ENCODE assay signal across 14 cellular contexts in the genomic region with DNA sequence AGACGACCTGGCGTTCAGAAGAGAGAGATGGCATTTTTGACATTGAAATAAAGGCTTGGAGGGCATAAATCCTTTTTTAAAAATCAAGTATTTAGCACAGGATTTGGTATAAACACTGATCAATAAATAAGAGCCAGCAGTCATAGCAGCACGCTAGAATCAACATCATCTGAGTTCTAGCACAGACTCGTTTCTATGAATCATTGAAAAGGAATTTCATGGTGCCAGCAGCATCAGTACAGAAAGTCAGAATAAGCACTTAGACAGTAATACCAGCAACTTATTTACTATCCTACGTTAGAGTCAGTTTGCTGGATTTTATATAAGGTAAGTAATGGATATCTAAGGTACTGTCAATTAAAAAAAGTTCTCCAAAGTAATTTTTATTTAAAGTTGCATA.
DNase-seq lines count a peak whose midpoint lies in the region; ATAC-seq and TF ChIP-seq lines count a peak whose summit lies in the region.
"Had no signal": no experiment of that assay in that cellular context is flagged by ENCODE, and none has a peak within 500 bp of the region (broad histone marks: within the 10 kb centered on the region; RNA-seq: fewer than 3 reads in every experiment).

No MANE protein-coding gene starts in this region.

- ATAC-seq in left lobe of liver = peak; percentile 21

- peak overlapping the region; percentile 32 for H3K27ac ChIP-seq in AG04450 (ENCODE audit: low read depth, low read length)
- H3K27ac ChIP-seq: adrenal gland, SJCRH30 had no signal

- no peak overlapping the region for H3K4me3 ChIP-seq in AG04450 (ENCODE audit: low read depth, low read length)
- H3K4me3 ChIP-seq in cardiac fibroblast (replicated peaks in 1 of 2; ENCODE audit: low read depth in 2 of 2, low read length in 2 of 2) = no peak overlapping the region
- H3K4me3 ChIP-seq: adrenal gland, SJCRH30 had no signal

- no peak for TF ChIP-seq CTCF in AG04450 (IDR thresholded peaks at IDR 0.05; ENCODE audit: low read depth, low read length)
- no peak for TF ChIP-seq CTCF in cardiac fibroblast (IDR thresholded peaks at IDR 0.05; ENCODE audit: low read depth, low read length)

- POLR2A ChIA-PET in AG04450 (lab: Yijun Ruan, JAX) = no interaction called here

- CTCF ChIA-PET in AG04450 (lab: Charles Lee) = interaction anchor here (1.3 kb wide), 1 partner anchor 70 kb away, joined by 4 read pairs; no protein-coding TSS in a partner anchor
- CTCF ChIA-PET in activated naive CD4-positive, alpha-beta T cell treated with anti-CD3 and anti-CD28 coated beads, Interleukin-2, amount 10 ng/mL, durations not matched to agents 7 days and 5 days (lab: Charles Lee) = no interaction called here

- no peaks in the 10 kb centered on the region for H3K27me3 Mint-ChIP-seq in activated naive CD4-positive, alpha-beta T cell treated with anti-CD3 and anti-CD28 coated beads, Interleukin-2, amount 10 ng/mL, durations not matched to agents 7 days and 5 days
- H3K27me3 Mint-ChIP-seq: activated CD4-positive, alpha-beta memory T cell treated with anti-CD3 and anti-CD28 coated beads for 36 hours had no signal

- H3K4me3 Mint-ChIP-seq in activated naive CD4-positive, alpha-beta T cell treated with anti-CD3 and anti-CD28 coated beads, Interleukin-2, amount 10 ng/mL, durations not matched to agents 7 days and 5 days = no peak overlapping the region
- H3K4me3 Mint-ChIP-seq: activated CD4-positive, alpha-beta memory T cell treated with anti-CD3 and anti-CD28 coated beads for 36 hours had no signal

- H3K4me1 Mint-ChIP-seq in activated naive CD4-positive, alpha-beta T cell treated with anti-CD3 and anti-CD28 coated beads, Interleukin-2, amount 10 ng/mL, durations not matched to agents 7 days and 5 days = peaks cover 3% of the 10 kb centered on the region

- DNase-seq in AG04450 (ENCODE audit: low read depth, low spot score) (peak; percentile 49), LHCN-M2 (ENCODE audit: low read depth) (peak; percentile 84), cardiac fibroblast (ENCODE audit: low read depth in 2 of 2) (peak; percentile 69 to 80), left lobe of liver (ENCODE audit: low spot score) (no peak), NCI-H774 (lab: John Stamatoyannopoulos, UW) (no peak), HUDEP-2 (lab: John Stamatoyannopoulos, UW; ENCODE audit: unreplicated experiment in 76 of 76) (no peak)
- no peak for DNase-seq in stimulated activated CD4-positive, alpha-beta T cell treated with anti-CD3 and anti-CD28 coated beads, Interleukin-15, amount 100 ng/mL, for 24 hours
- no peak for DNase-seq in activated naive CD4-positive, alpha-beta T cell treated with anti-CD3 and anti-CD28 coated beads, Interleukin-2, amount 10 ng/mL, durations not matched to agents 7 days and 5 days
- DNase-seq: activated CD4-positive, alpha-beta memory T cell treated with anti-CD3 and anti-CD28 coated beads for 36 hours; hypothalamus; NCI-H187 treated with DMSO at 0.1 percent for 48 hours; occipital lobe had no signal

- no peaks in the 10 kb centered on the region for H3K9me3 Mint-ChIP-seq in activated naive CD4-positive, alpha-beta T cell treated with anti-CD3 and anti-CD28 coated beads, Interleukin-2, amount 10 ng/mL, durations not matched to agents 7 days and 5 days
- H3K9me3 Mint-ChIP-seq: activated CD4-positive, alpha-beta memory T cell treated with anti-CD3 and anti-CD28 coated beads for 36 hours had no signal

- H3K27me3 ChIP-seq in AG04450 (ENCODE audit: control insufficient read depth, insufficient read depth, low read length) = no peaks in the 10 kb centered on the region
- H3K27me3 ChIP-seq: adrenal gland, SJCRH30 had no signal

- no peak overlapping the region for H3K27ac Mint-ChIP-seq in activated naive CD4-positive, alpha-beta T cell treated with anti-CD3 and anti-CD28 coated beads, Interleukin-2, amount 10 ng/mL, durations not matched to agents 7 days and 5 days
- H3K27ac Mint-ChIP-seq: activated CD4-positive, alpha-beta memory T cell treated with anti-CD3 and anti-CD28 coated beads for 36 hours had no signal

- H3K9me3 ChIP-seq in AG04450 (ENCODE audit: control insufficient read depth, insufficient read depth, low read length) = no peaks in the 10 kb centered on the region
- H3K9me3 ChIP-seq: adrenal gland, SJCRH30 had no signal

- no peaks in the 10 kb centered on the region for H3K36me3 Mint-ChIP-seq in activated naive CD4-positive, alpha-beta T cell treated with anti-CD3 and anti-CD28 coated beads, Interleukin-2, amount 10 ng/mL, durations not matched to agents 7 days and 5 days
- H3K36me3 Mint-ChIP-seq: activated CD4-positive, alpha-beta memory T cell treated with anti-CD3 and anti-CD28 coated beads for 36 hours had no signal

Comparison
In these comparisons a context has a peak if more than half of its experiments do, and no peak if none do; other contexts are left out.
1. DNase-seq: peak in AG04450 (single experiment), LHCN-M2 (single experiment) and cardiac fibroblast (2 of 2); none in left lobe of liver (single experiment), NCI-H774 (single experiment), HUDEP-2 (0 of 76), stimulated activated CD4-positive, alpha-beta T cell treated with anti-CD3 and anti-CD28 coated beads, Interleukin-15, amount 100 ng/mL, for 24 hours (single experiment) and activated naive CD4-positive, alpha-beta T cell treated with anti-CD3 and anti-CD28 coated beads, Interleukin-2, amount 10 ng/mL, durations not matched to agents 7 days and 5 days (single experiment).